20 cellular contexts compared by ENCODE assay signal in genomic region chr12:13241833-13242232, GRCh38. TPM values are rescaled to one million over a fixed set of nuclear protein-coding genes. Genes with fewer than 3 reads are reported as not detected.
DNase-seq lines count a peak whose midpoint lies in the region; ATAC-seq, FAIRE-seq and TF ChIP-seq lines count a peak whose summit lies in the region.
"Had no signal": no experiment of that assay in that cellular context is flagged by ENCODE, and none has a peak within 500 bp of the region (broad histone marks: within the 10 kb centered on the region; RNA-seq: fewer than 3 reads in every experiment).

No MANE protein-coding gene starts in this region.

- no peaks in the 10 kb centered on the region for H3K36me3 ChIP-seq in small intestine (ENCODE audit: control insufficient read depth in 2 of 2, insufficient read depth in 2 of 2, low read length in 2 of 2)
- H3K36me3 ChIP-seq: BLaER1 had no signal

- peak; percentile 19 for FAIRE-seq in small intestine (lab: Jason Lieb, UNC)

- DNase-seq in DMS53 (lab: John Stamatoyannopoulos, UW) (peak; percentile 52), DMS53 treated with DMSO at 0.1 percent for 48 hours (lab: John Stamatoyannopoulos, UW; ENCODE audit: unreplicated experiment) (no peak), SW480 (ENCODE audit: low spot score) (peak; percentile 27), foreskin keratinocyte (no peak), small intestine (peak; percentile 99), SHP77 (lab: John Stamatoyannopoulos, UW) (no peak), SHP77 treated with DMSO at 0.1 percent for 48 hours (lab: John Stamatoyannopoulos, UW) (no peak), NCI-H2081 (lab: John Stamatoyannopoulos, UW) (no peak)
- DNase-seq: 8988T; activated B cell treated with CpG ODN at 0.5 μM for 24 hours; activated naive CD8-positive, alpha-beta T cell treated with anti-CD3 and anti-CD28 coated beads for 36 hours; activated T-cell treated with anti-CD3 and anti-CD28 coated beads, Interleukin-2, amount 50 U/mL, for 72 hours; erythroblast; natural killer cell; NCI-H146; NCI-H2171 treated with DMSO at 0.1 percent for 48 hours; stimulated activated CD4-positive, alpha-beta T cell treated with anti-CD3 and anti-CD28 coated beads, Interleukin-2, amount 100 ng/mL, for 24 hours; T-helper 9 cell had no signal

- TF ChIP-seq CTCF in foreskin keratinocyte (conservative IDR thresholded peaks at IDR 0.05), result no peak

- H3K4me1 ChIP-seq in foreskin keratinocyte, result no peaks in the 10 kb centered on the region
- no peaks in the 10 kb centered on the region for H3K4me1 ChIP-seq in small intestine (ENCODE audit: control insufficient read depth in 2 of 2, insufficient read depth in 1 of 2, low read depth in 1 of 2, low read length in 1 of 2)
- H3K4me1 ChIP-seq: BLaER1, parathyroid adenoma had no signal

- no peak overlapping the region for H3K27ac ChIP-seq in foreskin keratinocyte
- H3K27ac ChIP-seq in small intestine (ENCODE audit: low read depth in 1 of 2, low read length in 1 of 2), result peak overlapping the region; percentile 63 to 71
- H3K27ac ChIP-seq: BLaER1, parathyroid adenoma had no signal

- H3K27me3 ChIP-seq in foreskin keratinocyte (no peaks in the 10 kb centered on the region), small intestine (ENCODE audit: control insufficient read depth in 2 of 2, insufficient read depth in 2 of 2, low read length in 2 of 2) (peaks cover 0 to 2% of the 10 kb centered on the region in 2 donors)
- H3K27me3 ChIP-seq: BLaER1 had no signal

- WGBS in small intestine, 3 donors, result 24 to 55% (median 41%) methylated on average over 2 of the region's 2 CpGs

- no peaks in the 10 kb centered on the region for H3K9me3 ChIP-seq in small intestine (ENCODE audit: control insufficient read depth, low read depth)
- H3K9me3 ChIP-seq: BLaER1 had no signal

- ATAC-seq in foreskin keratinocyte, result peak; percentile 85
- ATAC-seq: activated T-cell treated with anti-CD3 and anti-CD28 coated beads, Interleukin-2, amount 50 U/mL, for 72 hours; natural killer cell had no signal

- no peak overlapping the region for H3K4me3 ChIP-seq in small intestine (ENCODE audit: low read depth in 1 of 2, low read length in 2 of 2)
- H3K4me3 ChIP-seq: BLaER1 had no signal

RNA-seq across cellular contexts. Expression of gene EMP1, which starts 45.3 kb away (rescaled TPM):
- 174 and 217 TPM in 2 replicates for total RNA-seq in foreskin keratinocyte
- polyA plus RNA-seq in foreskin keratinocyte (230 and 288 TPM in 2 replicates), small intestine (10 to 100 TPM; 11.6 to 65.9 (median 18.1) TPM)
- total RNA-seq: activated B cell treated with CpG ODN at 0.5 μM for 24 hours had no signal

Comparison
In these comparisons a context has a peak if more than half of its experiments do, and no peak if none do; other contexts are left out.
1. DNase-seq: peak in DMS53 (single experiment), SW480 (single experiment) and small intestine (single experiment); none in DMS53 treated with DMSO at 0.1 percent for 48 hours (single experiment), foreskin keratinocyte (0 of 2), SHP77 (0 of 2), SHP77 treated with DMSO at 0.1 percent for 48 hours (single experiment) and NCI-H2081 (0 of 2).